In the genomic region with DNA sequence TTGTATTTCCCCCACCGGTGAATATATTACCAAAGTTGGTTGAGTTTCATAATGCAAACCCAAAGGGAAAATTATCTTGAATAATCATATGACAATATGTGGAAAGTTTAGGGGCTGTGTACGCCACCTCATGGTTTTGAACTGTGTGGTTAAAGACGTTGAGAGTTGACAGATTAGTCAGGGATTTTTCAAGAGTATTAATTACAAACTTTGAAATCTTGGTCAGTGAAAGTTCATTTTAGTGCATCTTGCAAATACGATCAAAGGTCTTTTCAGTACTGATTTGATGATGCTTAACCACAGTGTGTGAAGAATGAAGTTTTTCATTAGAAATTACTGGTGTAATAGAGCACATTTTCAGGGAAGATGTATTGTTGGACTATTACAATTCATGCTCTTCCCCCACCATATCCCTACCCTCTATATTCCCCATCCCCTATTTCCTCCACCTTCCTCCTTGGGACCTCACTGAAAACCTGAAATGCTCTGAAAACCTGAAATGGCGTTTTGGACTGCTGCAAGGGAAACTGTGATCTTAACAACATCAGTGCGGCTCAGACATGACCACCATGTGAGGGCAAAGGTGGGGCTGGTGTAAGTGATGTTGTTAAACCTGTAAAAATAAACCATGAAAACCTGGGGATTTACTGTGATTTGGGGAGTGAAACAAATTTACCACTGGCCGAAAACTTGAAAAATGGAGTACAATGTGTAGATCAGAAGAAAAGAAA, we compare ENCODE assay signal across 9 cellular contexts. TPM values are rescaled to one million over a fixed set of nuclear protein-coding genes. Genes with fewer than 3 reads are reported as not detected.
DNase-seq lines count a peak whose midpoint lies in the region; ATAC-seq lines count a peak whose summit lies in the region.
"Had no signal": no experiment of that assay in that cellular context is flagged by ENCODE, and none has a peak within 500 bp of the region (broad histone marks: within the 10 kb centered on the region; RNA-seq: fewer than 3 reads in every experiment).

No MANE protein-coding gene starts in this region.

- H3K27ac Mint-ChIP-seq in activated CD4-positive, alpha-beta T cell treated with anti-CD3 and anti-CD28 coated beads, Interleukin-2, amount 10 ng/mL, durations not matched to agents 24 days and 14 days: peak overlapping the region; percentile 93
- peak overlapping the region; percentile 8 to 88 (median 16) for H3K27ac Mint-ChIP-seq in IgD-negative memory B cell
- no peak overlapping the region for H3K27ac Mint-ChIP-seq in immature natural killer cell

- H3K4me3 Mint-ChIP-seq in activated CD4-positive, alpha-beta T cell treated with anti-CD3 and anti-CD28 coated beads, Interleukin-2, amount 10 ng/mL, durations not matched to agents 24 days and 14 days: peak overlapping the region; percentile 96
- peak overlapping the region in 1 of 4 donors; percentile 79 for H3K4me3 Mint-ChIP-seq in IgD-negative memory B cell
- H3K4me3 Mint-ChIP-seq in immature natural killer cell: peak overlapping the region in 3 of 5 donors; percentile 6 to 96 (median 82)

- peaks cover 41% of the 10 kb centered on the region for H3K4me1 Mint-ChIP-seq in activated CD4-positive, alpha-beta T cell treated with anti-CD3 and anti-CD28 coated beads, Interleukin-2, amount 10 ng/mL, durations not matched to agents 24 days and 14 days
- peaks cover 20 to 32% (median 22%) of the 10 kb centered on the region in 3 donors for H3K4me1 Mint-ChIP-seq in IgD-negative memory B cell
- H3K4me1 Mint-ChIP-seq in immature natural killer cell: peaks cover 36 to 43% of the 10 kb centered on the region in 2 donors

- peak; percentile 63 for DNase-seq in activated CD4-positive, alpha-beta T cell treated with anti-CD3 and anti-CD28 coated beads, Interleukin-2, amount 10 ng/mL, durations not matched to agents 24 days and 14 days
- no peak for DNase-seq in activated CD4-positive, alpha-beta T cell treated with anti-CD3 and anti-CD28 coated beads for 1 hour
- no peak for DNase-seq in immature natural killer cell
- DNase-seq in DMS 273 treated with DMSO at 0.1 percent for 48 hours (lab: John Stamatoyannopoulos, UW): no peak
- DNase-seq in superior temporal gyrus (ENCODE audit: extremely low spot score): no peak
- DNase-seq in SIG-M5 (lab: John Stamatoyannopoulos, UW): no peak
- DNase-seq: cerebellar nuclear complex had no signal

- H3K9me3 Mint-ChIP-seq in activated CD4-positive, alpha-beta T cell treated with anti-CD3 and anti-CD28 coated beads, Interleukin-2, amount 10 ng/mL, durations not matched to agents 24 days and 14 days: no peaks in the 10 kb centered on the region
- H3K9me3 Mint-ChIP-seq in IgD-negative memory B cell (no peaks in the 10 kb centered on the region), immature natural killer cell (no peaks in the 10 kb centered on the region)

- H3K27me3 Mint-ChIP-seq in activated CD4-positive, alpha-beta T cell treated with anti-CD3 and anti-CD28 coated beads, Interleukin-2, amount 10 ng/mL, durations not matched to agents 24 days and 14 days: peaks cover 42% of the 10 kb centered on the region
- peaks cover 41% of the 10 kb centered on the region for H3K27me3 Mint-ChIP-seq in IgD-negative memory B cell
- H3K27me3 Mint-ChIP-seq in immature natural killer cell (ENCODE audit: low read depth in 3 of 3): peaks cover 23 to 45% (median 33%) of the 10 kb centered on the region in 3 donors

- H3K36me3 Mint-ChIP-seq in activated CD4-positive, alpha-beta T cell treated with anti-CD3 and anti-CD28 coated beads, Interleukin-2, amount 10 ng/mL, durations not matched to agents 24 days and 14 days (ENCODE audit: low read depth): peaks cover 6% of the 10 kb centered on the region
- H3K36me3 Mint-ChIP-seq in IgD-negative memory B cell: no peaks in the 10 kb centered on the region
- peaks cover 0 to 3% (median 0%) of the 10 kb centered on the region in 3 donors for H3K36me3 Mint-ChIP-seq in immature natural killer cell

- peak; percentile 34 for ATAC-seq in GM18907 (IDR thresholded peaks at IDR 0.05; ENCODE audit: unreplicated experiment)

- intact Hi-C loops in activated CD4-positive, alpha-beta T cell treated with anti-CD3 and anti-CD28 coated beads, Interleukin-2, amount 10 ng/mL, durations not matched to agents 24 days and 14 days (cut with micrococcal nuclease): loop anchor here (1.0 to 10.0 kb wide), 11 partner anchors 24 to 589 kb away; a partner anchor contains a TSS

RNA-seq across cellular contexts. Expression of a gene that starts 4.5 kb away (rescaled TPM):
- total RNA-seq in activated CD4-positive, alpha-beta T cell treated with anti-CD3 and anti-CD28 coated beads, Interleukin-2, amount 10 ng/mL, durations not matched to agents 24 days and 14 days: 193 and 219 TPM in 2 replicates
- polyA plus RNA-seq in IgD-negative memory B cell (22.3 TPM), immature natural killer cell (1 to 10 TPM; 2.0 to 5.4 (median 4.8) TPM)

Comparison
In these comparisons a context has a peak if more than half of its experiments do, and no peak if none do; other contexts are left out.
1. H3K27ac Mint-ChIP-seq: peak in activated CD4-positive, alpha-beta T cell treated with anti-CD3 and anti-CD28 coated beads, Interleukin-2, amount 10 ng/mL, durations not matched to agents 24 days and 14 days (single experiment) and IgD-negative memory B cell (3 of 3); none in immature natural killer cell (0 of 6).